8 cellular contexts compared by ENCODE assay signal in the genomic region with DNA sequence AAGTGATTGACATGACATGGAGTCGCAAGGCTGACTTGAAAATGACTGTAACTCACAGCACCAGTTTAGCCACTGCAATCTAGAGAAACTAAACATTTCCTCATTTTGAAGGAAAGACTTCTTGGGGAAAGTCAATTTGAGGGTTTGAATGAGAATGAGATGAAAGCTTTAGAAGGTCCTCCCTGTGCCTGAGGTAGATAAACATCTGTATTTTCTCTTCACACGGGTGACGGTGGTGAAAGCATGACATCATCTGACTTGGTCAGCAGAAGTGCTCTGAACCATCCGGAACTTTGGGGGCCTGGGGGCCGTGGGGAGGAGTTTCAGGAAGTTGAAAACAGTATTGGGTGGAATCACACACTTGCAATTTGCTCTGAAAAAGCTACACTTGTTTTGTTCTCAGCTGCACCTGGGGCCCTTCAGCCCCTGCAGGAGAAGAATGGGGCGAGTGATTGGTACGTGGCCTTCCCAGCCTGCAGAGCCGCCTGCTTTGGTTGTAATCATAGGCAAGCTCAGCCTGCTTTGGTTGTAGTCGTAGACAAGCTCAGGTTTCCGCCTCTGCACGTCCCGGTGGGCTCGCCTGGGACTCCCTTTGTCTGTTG. TPM values are rescaled to one million over a fixed set of nuclear protein-coding genes. Genes with fewer than 3 reads are reported as not detected.
DNase-seq lines count a peak whose midpoint lies in the region; ATAC-seq lines count a peak whose summit lies in the region.

No MANE protein-coding gene starts in this region.

- H3K9me3 Mint-ChIP-seq in CD4-positive, CD25-positive, alpha-beta regulatory T cell: no peaks in the 10 kb centered on the region
- H3K9me3 Mint-ChIP-seq in naive thymus-derived CD8-positive, alpha-beta T cell: no peaks in the 10 kb centered on the region

- peaks cover 27 to 92% (median 68%) of the 10 kb centered on the region in 4 donors for H3K4me1 Mint-ChIP-seq in CD4-positive, CD25-positive, alpha-beta regulatory T cell
- peaks cover 44 to 93% (median 84%) of the 10 kb centered on the region in 4 donors for H3K4me1 Mint-ChIP-seq in naive thymus-derived CD8-positive, alpha-beta T cell

- POLR2A ChIA-PET in naive thymus-derived CD8-positive, alpha-beta T cell (lab: Charles Lee): interaction anchor here (0.6 to 1.0 kb wide), 2 partner anchors 28 to 87 kb away, joined by 3 read pairs; a partner anchor contains a TSS

- peak; percentile 75 to 94 (median 87) for DNase-seq in CD4-positive, CD25-positive, alpha-beta regulatory T cell
- DNase-seq in activated CD4-positive, alpha-beta T cell treated with anti-CD3 and anti-CD28 coated beads for 1 hour: peak; percentile 50
- DNase-seq in dermis blood vessel endothelial cell (peak; percentile 72), substantia nigra (lab: John Stamatoyannopoulos, UW) (peak in 6 of 49 donors; percentile 14 to 46 (median 23)), COLO829 (ENCODE audit: low spot score) (no peak), COLO668 (lab: John Stamatoyannopoulos, UW; ENCODE audit: unreplicated experiment) (no peak)
- peak; percentile 55 to 89 (median 82) for DNase-seq in naive thymus-derived CD8-positive, alpha-beta T cell

- H3K27me3 ChIP-seq in CD4-positive, CD25-positive, alpha-beta regulatory T cell (ENCODE audit: control insufficient read depth, insufficient read depth, low read length): no peaks in the 10 kb centered on the region

- peak; percentile 51 to 52 for ATAC-seq in CD4-positive, CD25-positive, alpha-beta regulatory T cell (ENCODE audit: low read depth in 2 of 2)
- ATAC-seq in HG03103 (IDR thresholded peaks at IDR 0.05; ENCODE audit: low read depth, unreplicated experiment): peak; percentile 35
- ATAC-seq in naive thymus-derived CD8-positive, alpha-beta T cell: peak; percentile 67 to 75

- peak overlapping the region; percentile 94 to 99 (median 98) for H3K27ac Mint-ChIP-seq in CD4-positive, CD25-positive, alpha-beta regulatory T cell
- H3K27ac Mint-ChIP-seq in naive thymus-derived CD8-positive, alpha-beta T cell: peak overlapping the region; percentile 93 to 98 (median 96)

- H3K36me3 Mint-ChIP-seq in CD4-positive, CD25-positive, alpha-beta regulatory T cell: peaks cover 13% of the 10 kb centered on the region
- H3K36me3 Mint-ChIP-seq in naive thymus-derived CD8-positive, alpha-beta T cell: peaks cover 0 to 34% (median 0%) of the 10 kb centered on the region in 3 donors

- peak overlapping the region; percentile 84 to 96 (median 91) for H3K4me3 Mint-ChIP-seq in CD4-positive, CD25-positive, alpha-beta regulatory T cell
- H3K4me3 Mint-ChIP-seq in naive thymus-derived CD8-positive, alpha-beta T cell: peak overlapping the region; percentile 74 to 93 (median 85)

- H3K4me1 ChIP-seq in CD4-positive, CD25-positive, alpha-beta regulatory T cell (ENCODE audit: control insufficient read depth, insufficient read depth, low read length, poor library complexity, severe bottlenecking): peaks cover 93% of the 10 kb centered on the region

- H3K36me3 ChIP-seq in CD4-positive, CD25-positive, alpha-beta regulatory T cell (ENCODE audit: control insufficient read depth, insufficient read depth, low read length): peaks cover 18% of the 10 kb centered on the region

- peak overlapping the region; percentile 93 for H3K27ac ChIP-seq in CD4-positive, CD25-positive, alpha-beta regulatory T cell (ENCODE audit: insufficient read depth, low read length, poor library complexity, severe bottlenecking)
- H3K27ac ChIP-seq in substantia nigra (ENCODE audit: low read depth, low read length, poor library complexity, severe bottlenecking): peak overlapping the region; percentile 26

- peak overlapping the region; percentile 76 for H3K4me3 ChIP-seq in CD4-positive, CD25-positive, alpha-beta regulatory T cell (ENCODE audit: low read depth, low read length)

- H3K9me3 ChIP-seq in CD4-positive, CD25-positive, alpha-beta regulatory T cell (ENCODE audit: control insufficient read depth in 2 of 2, low read length in 2 of 2): no peaks in the 10 kb centered on the region

- H3K27me3 Mint-ChIP-seq in CD4-positive, CD25-positive, alpha-beta regulatory T cell: no peaks in the 10 kb centered on the region
- H3K27me3 Mint-ChIP-seq in naive thymus-derived CD8-positive, alpha-beta T cell: no peaks in the 10 kb centered on the region

RNA-seq across cellular contexts. Expression of a gene that starts 5.0 kb away (rescaled TPM):
- total RNA-seq in CD4-positive, CD25-positive, alpha-beta regulatory T cell: 114 TPM
- polyA plus RNA-seq in CD4-positive, CD25-positive, alpha-beta regulatory T cell: 10 to 100 TPM; 20.4 to 27.6 (median 25.9) TPM
- 23.5 and 36.4 TPM in 2 replicates for total RNA-seq in dermis blood vessel endothelial cell
- total RNA-seq in naive thymus-derived CD8-positive, alpha-beta T cell: 10 to 100 TPM; 85.2 to 89.4 TPM
- polyA plus RNA-seq in naive thymus-derived CD8-positive, alpha-beta T cell: 10 to 100 TPM; 13.4 to 29.1 (median 15.7) TPM

RNA-seq across cellular contexts. Expression of a gene that starts 19.9 kb away (rescaled TPM):
- total RNA-seq in CD4-positive, CD25-positive, alpha-beta regulatory T cell: not detected
- polyA plus RNA-seq in CD4-positive, CD25-positive, alpha-beta regulatory T cell: not detected
- total RNA-seq in dermis blood vessel endothelial cell: not detected in 2 replicates
- not detected for total RNA-seq in naive thymus-derived CD8-positive, alpha-beta T cell
- polyA plus RNA-seq in naive thymus-derived CD8-positive, alpha-beta T cell: not detected

Comparison
In these comparisons a context has a peak if more than half of its experiments do, and no peak if none do; other contexts are left out.
1. DNase-seq: peak in CD4-positive, CD25-positive, alpha-beta regulatory T cell (3 of 3), activated CD4-positive, alpha-beta T cell treated with anti-CD3 and anti-CD28 coated beads for 1 hour (single experiment), dermis blood vessel endothelial cell (single experiment) and naive thymus-derived CD8-positive, alpha-beta T cell (10 of 10); none in COLO829 (single experiment) and COLO668 (single experiment).
2. Peak in every context shown above with its lines, with median percentiles within 50 percentile points of each other: ATAC-seq.